1 cellular context compared by ENCODE assay signal in the genomic region with DNA sequence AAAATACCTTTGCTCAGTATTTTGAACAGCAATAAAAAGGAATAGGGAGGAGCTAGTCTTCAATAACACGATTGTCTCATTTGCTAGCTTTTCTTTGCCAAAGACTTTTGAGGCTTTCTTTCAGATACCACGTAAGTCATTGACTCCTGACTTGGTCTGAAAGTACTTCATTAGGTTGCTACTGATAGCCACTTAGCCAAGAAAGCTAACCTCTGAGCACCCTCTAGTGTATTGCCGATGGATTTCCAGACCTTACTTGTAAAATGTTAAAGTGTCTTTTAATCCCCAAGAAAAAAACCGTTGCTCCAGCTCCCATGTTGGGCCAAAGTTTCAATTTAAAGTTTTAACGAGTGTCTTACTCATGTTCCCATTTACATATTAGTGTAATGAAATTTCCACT.
TF ChIP-seq lines count a peak whose summit lies in the region.

No MANE protein-coding gene starts in this region.

TF ChIP-seq in H1, 55 proteins besides CTCF, POLR2A, EP300 and RAD21:
- TF ChIP-seq MAX (IDR thresholded peaks at IDR 0.05) (no peak), ASH2L (IDR thresholded peaks at IDR 0.05; ENCODE audit: low read length) (no peak), HDAC6 (IDR thresholded peaks at IDR 0.05; ENCODE audit: low read depth, low read length) (no peak), RFX5 (IDR thresholded peaks at IDR 0.05; ENCODE audit: borderline replicate concordance, low read depth, low read length) (no peak)
